9 cellular contexts compared by ENCODE assay signal in the genomic region with DNA sequence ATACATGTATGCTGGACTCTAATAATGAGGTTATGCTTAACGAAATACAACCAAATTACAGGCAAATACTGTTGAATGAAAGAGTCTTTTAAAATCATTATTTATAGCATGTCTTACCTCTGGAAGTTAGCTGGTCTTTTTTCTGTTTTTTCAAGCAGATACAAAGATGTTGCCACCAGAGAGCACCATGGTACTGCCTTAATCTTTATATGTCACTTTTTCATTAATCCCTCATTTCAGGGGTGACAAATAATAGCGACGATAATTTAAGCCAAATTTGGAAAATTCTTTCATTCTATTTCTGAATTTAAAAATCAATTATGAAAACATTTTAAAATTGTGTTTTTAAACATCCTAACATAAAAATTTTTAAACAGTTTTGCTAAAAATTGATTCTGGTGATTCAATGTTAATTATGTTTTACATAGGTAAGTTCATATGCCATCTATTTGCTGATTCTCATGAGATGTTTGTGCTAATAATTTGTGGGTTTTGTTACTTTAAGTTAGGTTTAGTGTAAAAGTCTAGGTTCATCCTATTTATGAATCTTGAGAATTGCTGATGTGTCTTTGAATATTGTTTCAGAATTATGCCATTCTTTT.
DNase-seq lines count a peak whose midpoint lies in the region; ATAC-seq, FAIRE-seq and TF ChIP-seq lines count a peak whose summit lies in the region.
"Had no signal": no experiment of that assay in that cellular context is flagged by ENCODE, and none has a peak within 500 bp of the region (broad histone marks: within the 10 kb centered on the region; RNA-seq: fewer than 3 reads in every experiment).

No MANE protein-coding gene starts in this region.

- no peaks in the 10 kb centered on the region for H3K9me3 Mint-ChIP-seq in progenitor cell of endocrine pancreas (ENCODE audit: low read depth)

- TF ChIP-seq CTCF in GM12873 (IDR thresholded peaks at IDR 0.05; ENCODE audit: insufficient read depth, low read depth, low read length, missing control alignments), result peak; percentile 21
- peak; percentile 54 for TF ChIP-seq CTCF in progenitor cell of endocrine pancreas (IDR thresholded peaks at IDR 0.05; ENCODE audit: unreplicated experiment)

- H3K4me1 Mint-ChIP-seq in progenitor cell of endocrine pancreas (ENCODE audit: low read depth), result no peaks in the 10 kb centered on the region

- ATAC-seq in GM18873 (IDR thresholded peaks at IDR 0.05; ENCODE audit: low FRiP score, unreplicated experiment) (no peak), HG02938 (IDR thresholded peaks at IDR 0.05; ENCODE audit: unreplicated experiment) (no peak), HG03571 (IDR thresholded peaks at IDR 0.05; ENCODE audit: unreplicated experiment) (no peak)
- ATAC-seq in stimulated activated naive CD8-positive, alpha-beta T cell treated with anti-CD3 and anti-CD28 coated beads, Interleukin-15, Interleukin-2, amounts not matched to agents 100 U/mL and 50 U/mL, for 24 hours, result no peak

- H3K36me3 Mint-ChIP-seq in progenitor cell of endocrine pancreas (ENCODE audit: insufficient read depth), result no peaks in the 10 kb centered on the region

- no peaks in the 10 kb centered on the region for H3K27me3 Mint-ChIP-seq in progenitor cell of endocrine pancreas

- H3K4me3 Mint-ChIP-seq in progenitor cell of endocrine pancreas (ENCODE audit: low read depth), result no peak overlapping the region

- DNase-seq in NCI-H460 (ENCODE audit: extremely low read depth, low read depth) (peak; percentile 25), progenitor cell of endocrine pancreas (ENCODE audit: low spot score, unreplicated experiment) (no peak)
- no peak for DNase-seq in stimulated activated naive CD8-positive, alpha-beta T cell treated with anti-CD3 and anti-CD28 coated beads, Interleukin-15, Interleukin-2, amounts not matched to agents 100 U/mL and 50 U/mL, for 24 hours
- DNase-seq: spleen had no signal

- peak; percentile 91 for FAIRE-seq in endometrium (lab: Jason Lieb, UNC)

- no peak overlapping the region for H3K27ac Mint-ChIP-seq in progenitor cell of endocrine pancreas
